In the genomic region with DNA sequence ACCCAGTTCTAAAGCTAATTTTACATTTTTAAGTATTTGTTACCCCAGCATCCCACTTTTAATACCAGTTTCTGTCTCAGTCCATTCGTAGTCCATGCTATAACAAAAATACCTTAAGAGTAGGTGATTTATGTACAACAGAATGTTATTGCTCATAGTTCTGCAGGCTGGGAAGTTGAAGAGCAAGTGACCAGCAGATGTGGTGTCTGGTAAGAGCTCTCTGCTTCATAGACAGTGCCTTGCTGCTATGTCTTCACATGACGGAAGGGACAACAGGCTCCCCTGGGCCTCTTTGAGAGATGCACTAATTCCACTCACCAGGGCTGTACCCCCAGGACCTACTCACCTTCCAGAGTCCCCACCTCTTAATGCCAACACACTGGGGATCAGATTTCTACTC, we compare ENCODE assay signal across 28 cellular contexts.
DNase-seq lines count a peak whose midpoint lies in the region; ATAC-seq, FAIRE-seq and TF ChIP-seq lines count a peak whose summit lies in the region.
"Had no signal": no experiment of that assay in that cellular context is flagged by ENCODE, and none has a peak within 500 bp of the region (broad histone marks: within the 10 kb centered on the region; RNA-seq: fewer than 3 reads in every experiment).

No MANE protein-coding gene starts in this region.

- FAIRE-seq in astrocyte (lab: Jason Lieb, UNC) = peak; percentile 64
- FAIRE-seq in GM12892 (lab: Jason Lieb, UNC) = no peak
- FAIRE-seq: bronchial epithelial cell, GM18507 had no signal

- peaks cover 44% of the 10 kb centered on the region for H3K36me3 Mint-ChIP-seq in astrocyte (ENCODE audit: low read depth, unreplicated experiment)
- H3K36me3 Mint-ChIP-seq in WTC11 = no peaks in the 10 kb centered on the region

- no peaks in the 10 kb centered on the region for H3K9me2 ChIP-seq in MM.1S (replicated peaks; ENCODE audit: insufficient read depth, low read length)

- peak overlapping the region; percentile 27 for H3K4me2 ChIP-seq in astrocyte (ENCODE audit: low read length)
- H3K4me2 ChIP-seq in skeletal muscle satellite cell (ENCODE audit: low read length) = peak overlapping the region; percentile 25
- no peak overlapping the region for H3K4me2 ChIP-seq in MM.1S (ENCODE audit: low read depth, low read length)
- H3K4me2 ChIP-seq: neural progenitor cell had no signal

- H3K79me2 ChIP-seq in astrocyte (ENCODE audit: insufficient read depth, low read length) = peaks cover 32% of the 10 kb centered on the region
- H3K79me2 ChIP-seq in MM.1S (ENCODE audit: low read length) = no peaks in the 10 kb centered on the region

- H3K27ac Mint-ChIP-seq in astrocyte (ENCODE audit: unreplicated experiment) (peak overlapping the region; percentile 99), WTC11 (no peak overlapping the region; the same call in 1 of the 2 replicates)
- H3K27ac Mint-ChIP-seq: activated CD4-positive, alpha-beta T cell treated with anti-CD3 and anti-CD28 coated beads, Interleukin-2, amount 10 ng/mL, durations not matched to agents 7 days and 5 days; activated naive CD8-positive, alpha-beta T cell treated with anti-CD3 and anti-CD28 coated beads, Interleukin-2, amount 50 U/mL, for 24 hours; neural progenitor cell had no signal

- H3K4me1 ChIP-seq in astrocyte (ENCODE audit: insufficient read depth, low read length) (peaks cover 81% of the 10 kb centered on the region), skeletal muscle satellite cell (ENCODE audit: control insufficient read depth, insufficient read depth, low read length) (peaks cover 99% of the 10 kb centered on the region), MM.1S (ENCODE audit: low read length) (no peaks in the 10 kb centered on the region)
- H3K4me1 ChIP-seq: foreskin keratinocyte, HAP-1, neural progenitor cell had no signal

- no peak for ATAC-seq in WTC11
- ATAC-seq: activated naive CD8-positive, alpha-beta T cell treated with anti-CD3 and anti-CD28 coated beads, Interleukin-2, amount 50 U/mL, for 24 hours; foreskin keratinocyte; left ventricle myocardium superior; psoas muscle; upper lobe of right lung had no signal

- H3K36me3 ChIP-seq in astrocyte (ENCODE audit: insufficient read depth, low read length) (peaks cover 5% of the 10 kb centered on the region), skeletal muscle satellite cell (ENCODE audit: insufficient read depth, low read length) (peaks cover 4% of the 10 kb centered on the region), MM.1S (replicated peaks; ENCODE audit: insufficient read depth, low read length) (no peaks in the 10 kb centered on the region)
- H3K36me3 ChIP-seq: HAP-1, neural progenitor cell, upper lobe of right lung had no signal

- H3K9me3 ChIP-seq in astrocyte (ENCODE audit: insufficient read depth, low read depth, low read length) = no peaks in the 10 kb centered on the region
- no peaks in the 10 kb centered on the region for H3K9me3 ChIP-seq in skeletal muscle satellite cell (replicated peaks; ENCODE audit: low read length)
- no peaks in the 10 kb centered on the region for H3K9me3 ChIP-seq in MM.1S (replicated peaks; ENCODE audit: insufficient read depth, low read length)
- H3K9me3 ChIP-seq: HAP-1, psoas muscle, upper lobe of right lung had no signal

- H3K27me3 ChIP-seq in astrocyte (ENCODE audit: insufficient read depth, low read length) = no peaks in the 10 kb centered on the region
- H3K27me3 ChIP-seq in skeletal muscle satellite cell (ENCODE audit: control insufficient read depth, insufficient read depth, low read length) = no peaks in the 10 kb centered on the region
- H3K27me3 ChIP-seq in MM.1S (replicated peaks; ENCODE audit: insufficient read depth, low read length) = no peaks in the 10 kb centered on the region
- H3K27me3 ChIP-seq: foreskin keratinocyte, neural progenitor cell, upper lobe of right lung had no signal

- TF ChIP-seq CTCF in astrocyte (IDR thresholded peaks at IDR 0.05; ENCODE audit: insufficient read depth, low read depth, low read length) = no peak
- no peak for TF ChIP-seq CTCF in WTC11 (IDR thresholded peaks at IDR 0.05)
- no peak for TF ChIP-seq CTCF in MM.1S (IDR thresholded peaks at IDR 0.05; ENCODE audit: low read length)

- no peak for TF ChIP-seq POLR2A in GM12892 (IDR thresholded peaks at IDR 0.05; ENCODE audit: low read depth, low read length)

- no peaks in the 10 kb centered on the region for H3K9me3 Mint-ChIP-seq in astrocyte (ENCODE audit: unreplicated experiment)
- H3K9me3 Mint-ChIP-seq in WTC11 = no peaks in the 10 kb centered on the region
- H3K9me3 Mint-ChIP-seq: activated CD4-positive, alpha-beta T cell treated with anti-CD3 and anti-CD28 coated beads, Interleukin-2, amount 10 ng/mL, durations not matched to agents 7 days and 5 days; activated naive CD8-positive, alpha-beta T cell treated with anti-CD3 and anti-CD28 coated beads, Interleukin-2, amount 50 U/mL, for 24 hours; neural progenitor cell had no signal

- H4K20me1 ChIP-seq in astrocyte (ENCODE audit: insufficient read depth, low read length) = no peaks in the 10 kb centered on the region
- no peaks in the 10 kb centered on the region for H4K20me1 ChIP-seq in MM.1S (ENCODE audit: insufficient read depth, low read length)

- H3K27ac ChIP-seq in astrocyte (ENCODE audit: low read depth, low read length) (peak overlapping the region; percentile 85), MM.1S (ENCODE audit: low read length) (no peak overlapping the region)
- H3K27ac ChIP-seq: foreskin keratinocyte, neural progenitor cell, psoas muscle, SK-N-MC, upper lobe of right lung, VCaP had no signal

- H3K9ac ChIP-seq in astrocyte (ENCODE audit: low read length) (peak overlapping the region; percentile 67), skeletal muscle satellite cell (ENCODE audit: low read depth, low read length) (peak overlapping the region; percentile 68), MM.1S (ENCODE audit: low read length) (no peak overlapping the region)
- H3K9ac ChIP-seq: neural progenitor cell had no signal

- peaks cover 90% of the 10 kb centered on the region for H3K4me1 Mint-ChIP-seq in astrocyte (ENCODE audit: low read depth, unreplicated experiment)
- H3K4me1 Mint-ChIP-seq in WTC11 = peaks cover 20% of the 10 kb centered on the region
- H3K4me1 Mint-ChIP-seq: activated CD4-positive, alpha-beta T cell treated with anti-CD3 and anti-CD28 coated beads, Interleukin-2, amount 10 ng/mL, durations not matched to agents 7 days and 5 days had no signal

- no peaks in the 10 kb centered on the region for H3F3A ChIP-seq in MM.1S (ENCODE audit: insufficient read depth, low read length)

- no peak overlapping the region for H3K4me3 ChIP-seq in astrocyte (ENCODE audit: insufficient read depth, low read depth, low read length)
- H3K4me3 ChIP-seq in skeletal muscle satellite cell (ENCODE audit: low read length) = no peak overlapping the region
- no peak overlapping the region for H3K4me3 ChIP-seq in MM.1S (ENCODE audit: low read length)
- H3K4me3 ChIP-seq: HAP-1, neural progenitor cell, psoas muscle, SK-N-MC, upper lobe of right lung had no signal

- CTCF ChIA-PET in WTC11 (lab: Charles Lee) = no interaction called here

- H2AFZ ChIP-seq in astrocyte (ENCODE audit: low read depth, low read length) = no peak overlapping the region
- no peak overlapping the region for H2AFZ ChIP-seq in MM.1S (ENCODE audit: low read length)
- H2AFZ ChIP-seq: neural progenitor cell had no signal

- POLR2A ChIA-PET in WTC11 (lab: Charles Lee) = interaction anchor here (0.6 kb wide), 1 partner anchor 275 kb away, joined by 3 read pairs; no protein-coding TSS in a partner anchor

- H3K27me3 Mint-ChIP-seq in astrocyte (ENCODE audit: low read depth, unreplicated experiment) (no peaks in the 10 kb centered on the region), WTC11 (ENCODE audit: low read depth) (no peaks in the 10 kb centered on the region)

- H3K4me3 Mint-ChIP-seq in astrocyte (ENCODE audit: unreplicated experiment) = peak overlapping the region; percentile 55
- no peak overlapping the region for H3K4me3 Mint-ChIP-seq in WTC11
- H3K4me3 Mint-ChIP-seq: activated CD4-positive, alpha-beta T cell treated with anti-CD3 and anti-CD28 coated beads, Interleukin-2, amount 10 ng/mL, durations not matched to agents 7 days and 5 days; activated naive CD8-positive, alpha-beta T cell treated with anti-CD3 and anti-CD28 coated beads, Interleukin-2, amount 50 U/mL, for 24 hours; neural progenitor cell had no signal

- DNase-seq in EH (ENCODE audit: low read depth) = peak; percentile 75
- peak; percentile 75 for DNase-seq in astrocyte (ENCODE audit: low read depth)
- DNase-seq in iris pigment epithelial cell (ENCODE audit: low read depth) = peak; percentile 74
- DNase-seq in GM12892 (ENCODE audit: insufficient read length) = no peak
- no peak for DNase-seq in NCI-H748 treated with DMSO at 0.1 percent for 48 hours (lab: John Stamatoyannopoulos, UW)
- DNase-seq in WTC11 (ENCODE audit: low spot score) = no peak
- DNase-seq in MM.1S = no peak
- DNase-seq: ACHN; activated CD4-positive, alpha-beta T cell treated with anti-CD3 and anti-CD28 coated beads, Interleukin-2, amount 10 ng/mL, durations not matched to agents 7 days and 5 days; activated naive CD8-positive, alpha-beta T cell treated with anti-CD3 and anti-CD28 coated beads, Interleukin-2, amount 50 U/mL, for 24 hours; C1 segment of cervical spinal cord; foreskin keratinocyte; KG1; left ventricle myocardium superior; NCI-H146; NCI-H2171; NCI-H524; psoas muscle; stimulated activated CD4-positive, alpha-beta T cell treated with anti-CD3 and anti-CD28 coated beads, Interleukin-4, amount 100 ng/mL, for 24 hours; stimulated activated naive CD4-positive, alpha-beta T cell treated with Interleukin-2 at 50 U/mL for 16 hours; upper lobe of right lung had no signal

TF ChIP-seq in WTC11, 78 proteins besides CTCF, POLR2A, EP300 and RAD21:
- no peak for TF ChIP-seq FOXJ3 (CRISPR knock-in tag; IDR thresholded peaks at IDR 0.05; ENCODE audit: borderline replicate concordance)

Comparison
In these comparisons a context has a peak if more than half of its experiments do, and no peak if none do; other contexts are left out.
1. DNase-seq: peak in EH (single experiment), astrocyte (single experiment) and iris pigment epithelial cell (single experiment); none in GM12892 (single experiment), NCI-H748 treated with DMSO at 0.1 percent for 48 hours (single experiment), WTC11 (single experiment) and MM.1S (single experiment).